Comparison of ENCODE assay signal across 14 cellular contexts in the genomic region with DNA sequence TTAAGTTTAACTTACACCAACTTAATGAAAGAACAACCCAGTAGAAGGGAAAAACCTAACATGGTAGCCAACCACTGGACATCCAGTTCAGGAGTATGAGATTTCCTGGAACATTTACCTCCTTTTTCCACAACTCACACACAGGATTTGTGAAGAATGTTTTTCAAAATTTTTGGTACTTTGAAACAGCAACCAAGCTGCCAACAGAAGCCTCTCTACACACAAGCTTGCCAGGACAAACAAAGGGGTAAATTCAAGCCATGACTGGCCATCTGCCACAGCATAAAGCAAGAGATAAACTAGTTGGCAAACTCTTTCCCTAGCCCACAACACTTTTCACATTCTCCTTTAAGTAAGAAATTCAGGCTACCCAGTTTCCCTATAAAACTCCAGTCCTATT. TPM values are rescaled to one million over a fixed set of nuclear protein-coding genes. Genes with fewer than 3 reads are reported as not detected.
DNase-seq lines count a peak whose midpoint lies in the region; ATAC-seq and TF ChIP-seq lines count a peak whose summit lies in the region.
"Had no signal": no experiment of that assay in that cellular context is flagged by ENCODE, and none has a peak within 500 bp of the region (broad histone marks: within the 10 kb centered on the region; RNA-seq: fewer than 3 reads in every experiment).

No MANE protein-coding gene starts in this region.

- no peaks in the 10 kb centered on the region for H3K36me3 ChIP-seq in spleen

- H3K4me1 ChIP-seq in spleen = peaks cover 3 to 66% (median 13%) of the 10 kb centered on the region in 6 donors

- TF ChIP-seq POLR2A in spleen (IDR thresholded peaks at IDR 0.05) = no peak

- H3K36me3 Mint-ChIP-seq in effector memory CD8-positive, alpha-beta T cell (ENCODE audit: insufficient read depth) = peaks cover 11% of the 10 kb centered on the region
- H3K36me3 Mint-ChIP-seq: mesothelial cell of epicardium had no signal

- H3K9me3 ChIP-seq in spleen = no peaks in the 10 kb centered on the region

- intact Hi-C loops in spleen (cut with DNase I; ENCODE audit: low total_unique reads) = no loop called here

- no peak overlapping the region for H3K27ac ChIP-seq in spleen

- ATAC-seq in effector memory CD8-positive, alpha-beta T cell (replicated peaks) = no peak
- no peak for ATAC-seq in HG02678 (IDR thresholded peaks at IDR 0.05; ENCODE audit: unreplicated experiment)

- H3K4me3 Mint-ChIP-seq in effector memory CD8-positive, alpha-beta T cell = peak overlapping the region; percentile 8 to 30
- H3K4me3 Mint-ChIP-seq: mesothelial cell of epicardium; T-helper 2 cell treated with Interferon-gamma antibody and Interleukin-4, amounts not matched to agents 5 μg/mL and 100 μg/mL, for 36 hours had no signal

- H3K4me3 ChIP-seq in spleen = no peak overlapping the region

- no peak for TF ChIP-seq CTCF in spleen (IDR thresholded peaks at IDR 0.05 in 8 of 11, conservative IDR thresholded peaks at IDR 0.05 in 3 of 11)

- H3K9me3 Mint-ChIP-seq in effector memory CD8-positive, alpha-beta T cell = no peaks in the 10 kb centered on the region
- H3K9me3 Mint-ChIP-seq: mesothelial cell of epicardium; T-helper 2 cell treated with Interferon-gamma antibody and Interleukin-4, amounts not matched to agents 5 μg/mL and 100 μg/mL, for 36 hours had no signal

- H3K27me3 ChIP-seq in spleen (replicated peaks in 1 of 7) = no peaks in the 10 kb centered on the region

- H3K27ac Mint-ChIP-seq in effector memory CD8-positive, alpha-beta T cell = peak overlapping the region; percentile 47 to 89
- H3K27ac Mint-ChIP-seq: mesothelial cell of epicardium; progenitor cell of endocrine pancreas; T-helper 2 cell treated with Interferon-gamma antibody and Interleukin-4, amounts not matched to agents 5 μg/mL and 100 μg/mL, for 36 hours had no signal

- no peaks in the 10 kb centered on the region for H3K27me3 Mint-ChIP-seq in effector memory CD8-positive, alpha-beta T cell
- H3K27me3 Mint-ChIP-seq: progenitor cell of endocrine pancreas had no signal

- peak; percentile 84 for DNase-seq in DMS 273 (lab: John Stamatoyannopoulos, UW; ENCODE audit: unreplicated experiment)
- peak; percentile 28 for DNase-seq in NCI-H2029 treated with DMSO at 0.1 percent for 48 hours (lab: John Stamatoyannopoulos, UW)
- no peak for DNase-seq in effector memory CD8-positive, alpha-beta T cell
- DNase-seq in pons (ENCODE audit: low spot score) = peak; percentile 92
- no peak for DNase-seq in activated CD8-positive, alpha-beta memory T cell treated with anti-CD3 and anti-CD28 coated beads, Interleukin-2, amount 50 U/mL, for 48 hours
- DNase-seq in spleen = no peak
- DNase-seq: amniotic stem cell; NCI-H2171; stimulated activated CD4-positive, alpha-beta T cell treated with anti-CD3 and anti-CD28 coated beads, Interleukin-4, amount 100 ng/mL, for 1 hour had no signal

- peaks cover 62 to 78% of the 10 kb centered on the region in 2 donors for H3K4me1 Mint-ChIP-seq in effector memory CD8-positive, alpha-beta T cell (ENCODE audit: low read depth in 2 of 2)
- H3K4me1 Mint-ChIP-seq: mesothelial cell of epicardium had no signal

RNA-seq across cellular contexts. Expression of a gene that starts 21.4 kb away (rescaled TPM):
- total RNA-seq in spleen = 10 to 100 TPM; 30.4 to 45.9 (median 33.9) TPM
- 10 to 100 TPM in 1 of 3 donors, 1 to 10 TPM in 2; 5.7 to 10.7 (median 6.2) TPM for polyA plus RNA-seq in spleen
- total RNA-seq: M059J had no signal

Comparison
In these comparisons a context has a peak if more than half of its experiments do, and no peak if none do; other contexts are left out.
1. DNase-seq: peak in DMS 273 (single experiment), NCI-H2029 treated with DMSO at 0.1 percent for 48 hours (single experiment) and pons (single experiment); none in effector memory CD8-positive, alpha-beta T cell (0 of 3), activated CD8-positive, alpha-beta memory T cell treated with anti-CD3 and anti-CD28 coated beads, Interleukin-2, amount 50 U/mL, for 48 hours (single experiment) and spleen (single experiment).